ENCODE assay signal across 7 cellular contexts in the genomic region with DNA sequence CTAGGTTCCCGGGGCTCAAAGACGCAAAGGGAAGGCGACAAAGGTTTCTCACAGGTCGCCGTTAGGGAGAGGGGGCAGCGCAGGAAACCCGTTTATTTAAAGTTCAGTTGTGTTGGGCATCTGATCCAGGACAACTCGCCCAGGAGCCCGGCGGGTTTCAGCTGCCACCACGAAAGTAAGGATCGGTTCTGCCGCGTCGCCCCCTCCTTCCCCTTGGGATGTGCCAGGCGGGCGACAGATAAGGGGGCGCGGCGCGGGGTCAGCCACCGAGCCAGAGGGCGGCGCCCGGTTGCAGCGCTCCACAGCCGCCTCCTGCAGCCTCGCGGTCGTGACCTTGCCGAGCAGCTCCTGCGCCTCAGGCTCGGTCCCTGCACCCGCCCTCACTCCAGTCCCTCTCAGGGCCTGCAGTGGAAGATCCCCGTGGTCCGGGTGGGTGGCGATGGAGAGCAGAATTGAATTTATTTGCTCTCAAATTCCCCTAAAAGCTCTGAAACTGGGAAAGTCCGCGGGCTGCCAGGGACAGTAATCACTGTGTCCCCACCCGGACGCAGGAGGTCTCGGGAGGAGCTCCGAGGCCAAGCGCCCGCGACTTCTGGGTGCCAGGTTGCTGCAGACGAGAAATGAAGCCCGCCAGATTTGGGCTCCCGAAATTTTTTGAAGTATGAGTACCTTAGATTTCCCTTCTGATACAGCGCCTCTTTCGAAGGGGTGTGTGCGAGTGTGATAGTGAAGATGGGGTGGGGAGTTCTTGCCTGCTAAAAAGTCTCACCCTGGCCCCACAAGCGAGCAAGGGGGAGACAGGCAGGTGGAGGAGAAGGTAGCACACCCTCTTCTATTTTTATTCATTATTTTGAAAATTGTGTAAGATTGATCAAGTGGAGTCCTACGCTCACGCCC. TPM values are rescaled to one million over a fixed set of nuclear protein-coding genes. Genes with fewer than 3 reads are reported as not detected.
A peak's percentile ranks its signal among the peaks of the same experiment; 100 is the strongest.
DNase-seq lines count a peak whose midpoint lies in the region; ATAC-seq and TF ChIP-seq lines count a peak whose summit lies in the region.

No MANE protein-coding gene starts in this region.

- peaks cover 52% of the 10 kb centered on the region for H3K4me1 ChIP-seq in HUES64 (ENCODE audit: insufficient read depth, low read length)
- H3K4me1 ChIP-seq in adipocyte (ENCODE audit: control insufficient read depth, insufficient read depth, low read length), result peaks cover 28% of the 10 kb centered on the region
- peaks cover 3% of the 10 kb centered on the region; the same call in 1 of the 2 replicates for H3K4me1 ChIP-seq in iPS DF 6.9 (ENCODE audit: control insufficient read depth, insufficient read depth, low read length)
- H3K4me1 ChIP-seq in PC-3 (ENCODE audit: insufficient read depth, low read length), result peaks cover 17% of the 10 kb centered on the region

- POLR2A ChIA-PET in PC-3 (lab: Charles Lee; ENCODE audit: unreplicated experiment), result no interaction called here

- H3K9ac ChIP-seq in HUES64 (ENCODE audit: low read depth, low read length) (no peak overlapping the region), adipocyte (ENCODE audit: low read length) (peak overlapping the region; percentile 61), PC-3 (ENCODE audit: low read length) (no peak overlapping the region)

- intact Hi-C loops in PC-3 (cut with micrococcal nuclease), result loop anchor here (10.0 kb wide), 2 partner anchors 531 to 801 kb away; no protein-coding TSS in a partner anchor

- H4K20me1 ChIP-seq in PC-3 (ENCODE audit: low read length), result no peaks in the 10 kb centered on the region

- H3K27ac ChIP-seq in HUES64 (ENCODE audit: low read depth, low read length), result no peak overlapping the region
- no peak overlapping the region for H3K27ac ChIP-seq in iPS DF 6.9 (ENCODE audit: low read length)
- H3K27ac ChIP-seq in PC-3 (ENCODE audit: low read length), result no peak overlapping the region

- H3K4me2 ChIP-seq in PC-3 (ENCODE audit: low read length), result no peak overlapping the region

- DNase-seq in adipocyte (ENCODE audit: low read depth), result no peak
- DNase-seq in iPS DF 6.9 (ENCODE audit: low read depth, low spot score), result no peak
- no peak for DNase-seq in skeletal muscle cell (ENCODE audit: low read depth)
- DNase-seq in stimulated activated CD4-positive, alpha-beta T cell treated with anti-CD3 and anti-CD28 coated beads, Interleukin-12 subunit alpha, Interleukin-12 subunit beta, amount 100 ng/mL, for 4 hours, result no peak
- no peak for DNase-seq in DMS153 (lab: John Stamatoyannopoulos, UW)
- no peak for DNase-seq in PC-3

- CTCF ChIA-PET in PC-3 (lab: Charles Lee), result no interaction called here

- H3K4me3 ChIP-seq in HUES64 (ENCODE audit: low read length) (peak overlapping the region; percentile 41), adipocyte (ENCODE audit: low read length) (peak overlapping the region; percentile 76), iPS DF 6.9 (ENCODE audit: low read length) (peak overlapping the region; percentile 14; the same call in 1 of the 2 replicates), skeletal muscle cell (ENCODE audit: low read depth, low read length) (peak overlapping the region; percentile 20), PC-3 (ENCODE audit: low read length) (no peak overlapping the region)

- no peak overlapping the region for H2AFZ ChIP-seq in PC-3 (ENCODE audit: low read length)

- H3K27me3 ChIP-seq in HUES64 (ENCODE audit: insufficient read depth, low read length), result peaks cover 81% of the 10 kb centered on the region
- H3K27me3 ChIP-seq in adipocyte (replicated peaks; ENCODE audit: control insufficient read depth, insufficient read depth, low read length), result no peaks in the 10 kb centered on the region
- peaks cover 60% of the 10 kb centered on the region for H3K27me3 ChIP-seq in iPS DF 6.9 (ENCODE audit: control insufficient read depth, insufficient read depth, low read length)
- no peaks in the 10 kb centered on the region for H3K27me3 ChIP-seq in PC-3 (ENCODE audit: low read length)

- H3K9me3 ChIP-seq in HUES64 (ENCODE audit: insufficient read depth, low read depth, low read length) (no peaks in the 10 kb centered on the region), adipocyte (ENCODE audit: control insufficient read depth, low read length) (no peaks in the 10 kb centered on the region), iPS DF 6.9 (ENCODE audit: control insufficient read depth, insufficient read depth, low read length) (no peaks in the 10 kb centered on the region), PC-3 (ENCODE audit: low read length) (no peaks in the 10 kb centered on the region)

- BruUV-seq in PC-3 (replicated peaks; lab: Mats Ljungman, UMichigan), result no TSS peak

- WGBS in HUES64, result under 1% methylated on average over 54 of the region's 55 CpGs
- WGBS in iPS DF 6.9 (ENCODE audit: insufficient coverage, insufficient read length), result no CpG with 5 or more reads among the region's 55 CpGs

- H3K9me2 ChIP-seq in PC-3 (replicated peaks; ENCODE audit: low read length), result no peaks in the 10 kb centered on the region

- no peaks in the 10 kb centered on the region for H3K79me2 ChIP-seq in PC-3 (ENCODE audit: low read length)

- H3K36me3 ChIP-seq in HUES64 (ENCODE audit: insufficient read depth, low read length), result no peaks in the 10 kb centered on the region
- no peaks in the 10 kb centered on the region for H3K36me3 ChIP-seq in adipocyte (ENCODE audit: control insufficient read depth, insufficient read depth, low read length, severe bottlenecking)
- no peaks in the 10 kb centered on the region for H3K36me3 ChIP-seq in iPS DF 6.9 (ENCODE audit: control insufficient read depth, insufficient read depth, low read length)
- no peaks in the 10 kb centered on the region for H3K36me3 ChIP-seq in PC-3 (ENCODE audit: low read depth, low read length)

- ATAC-seq in PC-3, result no peak

- no peaks in the 10 kb centered on the region for H3F3A ChIP-seq in PC-3 (ENCODE audit: low read length, unreplicated experiment)

- no peak for TF ChIP-seq CTCF in PC-3 (conservative IDR thresholded peaks at IDR 0.05; ENCODE audit: low read depth, low read length)

RNA-seq across cellular contexts. Expression of a gene that starts 28.4 kb away (rescaled TPM):
- polyA plus RNA-seq in HUES64 (2013, experiment 1 of 2), result 1.8 TPM
- polyA plus RNA-seq in HUES64 (2013, experiment 2 of 2), result 1.3 TPM
- total RNA-seq in PC-3 (2014; rRNA removed), result 5.2 and 12.7 TPM in 2 replicates
